ENCODE assay signal across 11 cellular contexts in the genomic region with DNA sequence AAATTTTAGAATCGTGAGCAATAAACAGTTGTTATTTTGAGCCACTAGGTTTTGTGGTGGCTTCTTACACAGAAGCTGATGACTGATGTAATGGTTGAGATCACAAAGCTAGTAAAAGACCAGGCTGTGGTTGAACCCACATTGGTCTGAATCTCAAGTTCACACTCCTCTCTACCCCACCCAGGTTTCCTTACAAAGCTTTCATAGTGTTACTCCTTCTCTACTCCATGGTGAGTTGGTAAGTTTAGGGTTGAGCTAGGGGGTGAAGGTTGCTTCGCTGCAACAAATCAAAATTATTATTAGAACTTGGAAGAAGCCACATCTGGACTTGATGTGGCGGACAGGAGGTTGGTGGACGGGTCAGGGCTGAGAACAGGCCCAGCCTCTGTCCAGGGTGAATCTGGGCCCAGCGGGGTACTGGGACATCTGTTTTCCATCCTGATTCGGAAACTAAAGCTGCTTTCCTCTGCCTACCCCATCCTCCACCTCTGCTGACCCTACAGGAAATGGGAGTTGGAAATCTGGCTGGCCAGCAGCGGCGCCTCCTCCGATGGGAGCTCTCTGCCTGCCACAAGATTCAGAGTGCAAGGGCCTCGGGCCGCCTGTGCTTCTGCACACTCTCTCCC.
DNase-seq lines count a peak whose midpoint lies in the region; ATAC-seq and TF ChIP-seq lines count a peak whose summit lies in the region.
"Had no signal": no experiment of that assay in that cellular context is flagged by ENCODE, and none has a peak within 500 bp of the region (broad histone marks: within the 10 kb centered on the region; RNA-seq: fewer than 3 reads in every experiment).

No MANE protein-coding gene starts in this region.

- H3K36me3 ChIP-seq in BJ (ENCODE audit: control insufficient read depth, insufficient read depth, low read length) (no peaks in the 10 kb centered on the region), Karpas-422 (ENCODE audit: insufficient read depth, low read length) (no peaks in the 10 kb centered on the region)
- H3K36me3 ChIP-seq: WERI-Rb-1 had no signal

- H3K4me1 ChIP-seq in Karpas-422 (ENCODE audit: low read length), result no peaks in the 10 kb centered on the region; the same call in 1 of the 2 replicates

- H3K9me2 ChIP-seq in Karpas-422 (replicated peaks; ENCODE audit: insufficient read depth, low read length), result no peaks in the 10 kb centered on the region

- no peak for TF ChIP-seq POLR2A in NB4 (IDR thresholded peaks at IDR 0.05; ENCODE audit: extremely low read depth, insufficient read length)

- H3K27ac ChIP-seq in Karpas-422 (ENCODE audit: low read length), result no peak overlapping the region
- H3K27ac ChIP-seq: WERI-Rb-1 had no signal

- TF ChIP-seq CTCF in BJ (IDR thresholded peaks at IDR 0.05; ENCODE audit: insufficient read depth, low read depth, low read length) (no peak), NB4 (IDR thresholded peaks at IDR 0.05; ENCODE audit: low read depth, low read length) (no peak)

- H3K4me3 ChIP-seq in BJ (ENCODE audit: low read depth, low read length), result no peak overlapping the region
- no peak overlapping the region for H3K4me3 ChIP-seq in NB4 (ENCODE audit: low read depth, low read length)
- H3K4me3 ChIP-seq in Karpas-422 (ENCODE audit: low read length), result no peak overlapping the region

- no peak overlapping the region for H3K9ac ChIP-seq in Karpas-422 (ENCODE audit: low read length)

- H3K79me2 ChIP-seq in Karpas-422 (ENCODE audit: low read length), result no peaks in the 10 kb centered on the region

- ATAC-seq in GM21360 (IDR thresholded peaks at IDR 0.05; ENCODE audit: unreplicated experiment), result no peak
- ATAC-seq in HG02798 (IDR thresholded peaks at IDR 0.05; ENCODE audit: poor library complexity, unreplicated experiment), result no peak

- POLR2A ChIA-PET in BJ (lab: Charles Lee), result interaction anchor here (0.5 kb wide), 1 partner anchor 164 kb away, joined by 3 read pairs; no protein-coding TSS in a partner anchor

- DNase-seq in BJ (ENCODE audit: low read depth) (peak; percentile 24), NB4 (ENCODE audit: low read depth) (peak; percentile 65), dermis microvascular lymphatic vessel endothelial cell (ENCODE audit: low read depth in 2 of 2) (peak; percentile 53 to 64), myocyte (ENCODE audit: low read depth) (peak; percentile 89), Karpas-422 (no peak), RKO (ENCODE audit: low spot score) (no peak)
- DNase-seq: MM.1S; stimulated activated CD4-positive, alpha-beta T cell treated with anti-CD3 and anti-CD28 coated beads, Interleukin-12 subunit alpha, Interleukin-12 subunit beta, amount 100 ng/mL, for 4 hours; WERI-Rb-1 had no signal

- H2AFZ ChIP-seq in Karpas-422 (ENCODE audit: low read length), result no peak overlapping the region

- H4K20me1 ChIP-seq in Karpas-422 (ENCODE audit: insufficient read depth, low read depth, low read length), result no peaks in the 10 kb centered on the region

- H3K4me2 ChIP-seq in Karpas-422 (ENCODE audit: low read depth, low read length, poor library complexity, severe bottlenecking), result no peak overlapping the region

- H3K9me3 ChIP-seq in Karpas-422 (ENCODE audit: low read length), result no peaks in the 10 kb centered on the region

- H3K27me3 ChIP-seq in BJ (ENCODE audit: control insufficient read depth, insufficient read depth, low read length) (no peaks in the 10 kb centered on the region), Karpas-422 (ENCODE audit: low read length) (no peaks in the 10 kb centered on the region)

- CTCF ChIA-PET in BJ (lab: Yijun Ruan, JAX), result interaction anchor here (0.6 to 1.3 kb wide), 6 partner anchors 9 to 61 kb away, joined by 3 to 9 read pairs (median 3); no protein-coding TSS in a partner anchor

Comparison
In these comparisons a context has a peak if more than half of its experiments do, and no peak if none do; other contexts are left out.
1. DNase-seq: peak in BJ (single experiment), NB4 (single experiment), dermis microvascular lymphatic vessel endothelial cell (2 of 2) and myocyte (single experiment); none in Karpas-422 (single experiment) and RKO (single experiment).